1 cellular context compared by ENCODE assay signal in the genomic region with DNA sequence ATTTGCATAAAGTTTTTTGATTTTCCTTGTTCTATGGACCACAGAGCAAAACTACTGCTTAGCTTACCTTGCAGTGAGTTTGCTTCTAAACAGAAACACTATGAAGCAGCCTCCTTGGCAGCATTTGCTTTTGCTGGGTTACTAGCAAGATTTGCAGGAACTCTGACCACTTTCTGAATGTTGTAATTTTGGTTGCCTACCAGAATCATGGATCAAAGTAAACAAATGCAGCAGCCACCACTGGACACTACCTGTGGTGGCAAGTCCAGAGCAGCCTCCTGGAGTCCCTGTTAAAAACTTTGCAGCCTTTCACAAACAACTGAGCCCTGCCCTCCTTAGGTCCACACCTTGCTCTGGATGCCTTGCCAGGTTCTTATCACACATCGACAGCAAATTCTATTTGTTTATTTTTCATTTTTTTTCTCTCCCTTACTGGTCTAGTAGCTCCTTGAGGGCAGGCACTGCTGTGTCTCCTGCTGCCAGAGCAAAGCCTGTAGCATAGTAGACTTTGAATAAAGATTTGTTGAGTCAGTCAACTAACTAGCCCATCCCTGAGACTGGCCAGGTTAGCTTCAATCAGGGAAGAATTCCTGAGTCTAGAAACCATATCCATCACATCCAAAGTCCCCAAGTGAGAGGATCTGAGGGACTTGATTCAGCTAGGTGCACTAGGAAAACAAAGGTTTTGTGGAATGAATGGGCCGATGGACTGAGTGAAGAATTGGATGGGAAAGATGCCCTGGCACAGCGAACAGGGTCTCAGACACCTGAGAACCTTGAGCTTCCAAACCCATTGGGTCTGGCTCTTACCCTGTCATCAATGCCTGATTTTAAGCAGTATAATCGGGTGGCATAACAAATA.
A peak's percentile ranks its signal among the peaks of the same experiment; 100 is the strongest.
TF ChIP-seq lines count a peak whose summit lies in the region.

No MANE protein-coding gene starts in this region.

TF ChIP-seq in HepG2, 621 proteins besides CTCF, POLR2A, EP300 and RAD21 (continued from another document):
- TF ChIP-seq, protein P1, sequence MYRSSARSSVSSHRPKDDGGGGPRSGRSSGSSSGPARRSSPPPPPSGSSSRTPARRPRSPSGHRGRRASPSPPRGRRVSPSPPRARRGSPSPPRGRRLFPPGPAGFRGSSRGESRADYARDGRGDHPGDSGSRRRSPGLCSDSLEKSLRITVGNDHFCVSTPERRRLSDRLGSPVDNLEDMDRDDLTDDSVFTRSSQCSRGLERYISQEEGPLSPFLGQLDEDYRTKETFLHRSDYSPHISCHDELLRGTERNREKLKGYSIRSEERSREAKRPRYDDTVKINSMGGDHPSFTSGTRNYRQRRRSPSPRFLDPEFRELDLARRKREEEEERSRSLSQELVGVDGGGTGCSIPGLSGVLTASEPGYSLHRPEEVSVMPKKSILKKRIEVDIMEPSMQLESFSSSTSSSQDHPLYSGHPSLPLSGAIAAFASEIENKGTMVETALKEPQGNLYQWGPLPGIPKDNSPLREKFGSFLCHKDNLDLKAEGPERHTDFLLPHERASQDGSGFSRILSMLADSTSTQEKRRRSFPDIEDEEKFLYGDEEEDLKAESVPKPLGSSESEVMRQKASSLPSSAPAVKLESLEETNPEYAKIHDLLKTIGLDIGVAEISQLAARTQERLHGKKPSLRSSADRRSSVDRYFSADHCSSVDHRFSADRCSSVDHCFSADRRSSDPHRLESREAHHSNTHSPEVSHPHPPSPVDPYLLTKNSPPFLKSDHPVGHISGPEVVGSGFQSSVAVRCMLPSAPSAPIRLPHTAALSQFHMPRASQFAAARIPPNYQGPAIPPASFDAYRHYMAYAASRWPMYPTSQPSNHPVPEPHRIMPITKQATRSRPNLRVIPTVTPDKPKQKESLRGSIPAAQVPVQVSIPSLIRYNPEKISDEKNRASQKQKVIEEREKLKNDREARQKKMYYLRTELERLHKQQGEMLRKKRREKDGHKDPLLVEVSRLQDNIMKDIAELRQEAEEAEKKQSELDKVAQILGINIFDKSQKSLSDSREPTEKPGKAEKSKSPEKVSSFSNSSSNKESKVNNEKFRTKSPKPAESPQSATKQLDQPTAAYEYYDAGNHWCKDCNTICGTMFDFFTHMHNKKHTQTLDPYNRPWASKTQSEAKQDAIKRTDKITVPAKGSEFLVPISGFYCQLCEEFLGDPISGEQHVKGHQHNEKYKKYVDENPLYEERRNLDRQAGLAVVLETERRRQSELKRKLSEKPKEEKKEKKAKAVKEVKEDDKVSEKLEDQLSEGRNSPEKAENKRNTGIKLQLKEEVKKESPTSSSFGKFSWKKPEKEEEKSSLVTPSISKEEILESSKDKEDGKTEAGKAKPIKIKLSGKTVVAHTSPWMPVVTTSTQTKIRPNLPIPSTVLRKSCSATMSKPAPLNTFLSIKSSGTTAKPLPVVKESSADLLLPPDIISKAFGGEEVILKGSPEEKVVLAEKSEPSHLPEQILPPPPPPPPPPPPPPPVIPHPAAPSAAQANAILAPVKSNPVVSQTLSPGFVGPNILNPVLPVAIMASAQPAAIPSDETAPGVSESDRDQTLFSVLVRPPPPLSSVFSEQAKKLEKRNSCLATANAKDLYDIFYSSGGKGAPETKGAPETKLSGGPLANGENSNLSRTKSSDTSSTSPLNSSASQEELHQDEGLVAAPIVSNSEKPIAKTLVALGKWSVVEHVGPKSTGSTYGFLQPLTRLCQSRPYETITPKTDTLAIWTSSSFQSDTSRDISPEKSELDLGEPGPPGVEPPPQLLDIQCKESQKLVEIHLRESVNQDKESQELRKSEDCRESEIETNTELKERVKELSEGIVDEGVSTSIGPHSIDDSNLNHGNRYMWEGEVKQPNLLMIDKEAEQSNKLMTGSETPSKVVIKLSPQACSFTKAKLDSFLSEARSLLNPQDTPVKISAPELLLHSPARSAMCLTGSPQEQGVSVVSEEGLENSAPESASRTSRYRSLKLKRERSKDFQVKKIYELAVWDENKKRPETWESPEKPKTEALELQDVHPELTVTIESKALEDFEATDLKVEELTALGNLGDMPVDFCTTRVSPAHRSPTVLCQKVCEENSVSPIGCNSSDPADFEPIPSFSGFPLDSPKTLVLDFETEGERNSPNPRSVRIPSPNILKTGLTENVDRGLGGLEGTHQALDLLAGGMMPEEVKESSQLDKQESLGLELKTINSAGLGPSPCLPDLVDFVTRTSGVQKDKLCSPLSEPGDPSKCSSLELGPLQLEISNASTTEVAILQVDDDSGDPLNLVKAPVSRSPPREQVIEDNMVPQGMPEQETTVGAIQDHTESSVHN (CRISPR knock-in tag; IDR thresholded peaks at IDR 0.05) = 0 out of 2 replicates have a peak, but pooled peaks have one; percentile 35
- TF ChIP-seq CEBPB (IDR thresholded peaks at IDR 0.05; ENCODE audit: borderline replicate concordance, low read depth, low read length) = no peak
- no peak for TF ChIP-seq ZNF83 (CRISPR knock-in tag; IDR thresholded peaks at IDR 0.05; ENCODE audit: borderline replicate concordance)
- TF ChIP-seq, protein P2, sequence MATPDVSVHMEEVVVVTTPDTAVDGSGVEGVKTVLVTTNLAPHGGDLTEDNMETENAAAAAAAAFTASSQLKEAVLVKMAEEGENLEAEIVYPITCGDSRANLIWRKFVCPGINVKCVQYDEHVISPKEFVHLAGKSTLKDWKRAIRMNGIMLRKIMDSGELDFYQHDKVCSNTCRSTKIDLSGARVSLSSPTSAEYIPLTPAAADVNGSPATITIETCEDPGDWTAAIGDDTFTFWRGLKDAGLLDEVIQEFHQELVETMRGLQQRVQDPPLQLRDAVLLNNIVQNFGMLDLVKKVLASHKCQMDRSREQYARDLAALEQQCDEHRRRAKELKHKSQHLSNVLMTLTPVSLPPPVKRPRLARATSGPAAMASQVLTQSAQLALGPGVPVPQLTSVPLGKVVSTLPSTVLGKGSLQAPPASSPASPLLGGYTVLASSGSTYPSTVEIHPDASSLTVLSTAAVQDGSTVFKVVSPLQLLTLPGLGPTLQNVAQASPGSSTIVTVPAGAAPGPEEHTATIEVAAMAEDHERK (CRISPR knock-in tag; IDR thresholded peaks at IDR 0.05; ENCODE audit: low read depth) = no peak
- TF ChIP-seq YEATS4 (CRISPR knock-in tag; IDR thresholded peaks at IDR 0.05; ENCODE audit: borderline replicate concordance) = no peak
- no peak for TF ChIP-seq MEIS1 (CRISPR knock-in tag; IDR thresholded peaks at IDR 0.05; ENCODE audit: borderline replicate concordance)
- TF ChIP-seq PLRG1 (conservative IDR thresholded peaks at IDR 0.05) = no peak
- no peak for TF ChIP-seq MIER3 (CRISPR knock-in tag; IDR thresholded peaks at IDR 0.05; ENCODE audit: borderline replicate concordance)
- TF ChIP-seq GATA4 (IDR thresholded peaks at IDR 0.05; ENCODE audit: borderline replicate concordance, low read depth) = no peak
- TF ChIP-seq, protein P3, sequence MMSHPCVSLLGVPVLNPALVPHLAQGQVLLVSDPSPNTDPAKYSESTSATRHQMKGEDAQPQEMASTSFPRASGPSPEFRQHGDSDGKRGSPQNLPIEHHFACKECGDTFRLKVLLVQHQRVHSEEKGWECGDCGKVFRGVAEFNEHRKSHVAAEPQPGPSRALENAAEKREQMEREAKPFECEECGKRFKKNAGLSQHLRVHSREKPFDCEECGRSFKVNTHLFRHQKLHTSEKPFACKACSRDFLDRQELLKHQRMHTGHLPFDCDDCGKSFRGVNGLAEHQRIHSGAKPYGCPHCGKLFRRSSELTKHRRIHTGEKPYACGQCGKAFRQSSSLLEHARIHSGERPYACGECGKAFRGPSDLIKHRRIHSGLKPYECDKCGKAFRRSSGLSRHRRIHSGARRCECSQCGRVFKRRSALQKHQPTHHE (CRISPR knock-in tag; IDR thresholded peaks at IDR 0.05; ENCODE audit: borderline replicate concordance) = no peak
- no peak for TF ChIP-seq NFYB (CRISPR knock-in tag; IDR thresholded peaks at IDR 0.05)
- TF ChIP-seq GZF1 (CRISPR knock-in tag; IDR thresholded peaks at IDR 0.05) = no peak
- TF ChIP-seq ZSCAN22 (CRISPR knock-in tag; IDR thresholded peaks at IDR 0.05) = no peak
- no peak for TF ChIP-seq SP140L (CRISPR knock-in tag; IDR thresholded peaks at IDR 0.05; ENCODE audit: borderline replicate concordance)
- 0 out of 2 replicates have a peak, but pooled peaks have one; percentile 16 for TF ChIP-seq SAP130 (CRISPR knock-in tag; IDR thresholded peaks at IDR 0.05; ENCODE audit: low read depth)
- no peak for TF ChIP-seq ETV6 (CRISPR knock-in tag; conservative IDR thresholded peaks at IDR 0.05)
- TF ChIP-seq ZEB1 (IDR thresholded peaks at IDR 0.05; ENCODE audit: insufficient replicate concordance, low read depth) = no peak
- no peak for TF ChIP-seq KLF16 (CRISPR knock-in tag; IDR thresholded peaks at IDR 0.05)
- TF ChIP-seq U2AF1 (optimal IDR thresholded peaks at IDR 0.05; ENCODE audit: low read depth, low read length) = no peak
- TF ChIP-seq GFI1 (CRISPR knock-in tag; IDR thresholded peaks at IDR 0.05; ENCODE audit: borderline replicate concordance) = no peak
- TF ChIP-seq, protein P4, sequence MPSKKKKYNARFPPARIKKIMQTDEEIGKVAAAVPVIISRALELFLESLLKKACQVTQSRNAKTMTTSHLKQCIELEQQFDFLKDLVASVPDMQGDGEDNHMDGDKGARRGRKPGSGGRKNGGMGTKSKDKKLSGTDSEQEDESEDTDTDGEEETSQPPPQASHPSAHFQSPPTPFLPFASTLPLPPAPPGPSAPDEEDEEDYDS (CRISPR knock-in tag; IDR thresholded peaks at IDR 0.05) = no peak
- TF ChIP-seq YY1 (IDR thresholded peaks at IDR 0.05; ENCODE audit: insufficient read depth, insufficient replicate concordance, low read depth, low read length) = no peak
- peak; percentile 80; the same call in 1 of the 2 replicates for TF ChIP-seq ZNF614 (CRISPR knock-in tag; IDR thresholded peaks at IDR 0.05; ENCODE audit: borderline replicate concordance)
- TF ChIP-seq, protein P5, sequence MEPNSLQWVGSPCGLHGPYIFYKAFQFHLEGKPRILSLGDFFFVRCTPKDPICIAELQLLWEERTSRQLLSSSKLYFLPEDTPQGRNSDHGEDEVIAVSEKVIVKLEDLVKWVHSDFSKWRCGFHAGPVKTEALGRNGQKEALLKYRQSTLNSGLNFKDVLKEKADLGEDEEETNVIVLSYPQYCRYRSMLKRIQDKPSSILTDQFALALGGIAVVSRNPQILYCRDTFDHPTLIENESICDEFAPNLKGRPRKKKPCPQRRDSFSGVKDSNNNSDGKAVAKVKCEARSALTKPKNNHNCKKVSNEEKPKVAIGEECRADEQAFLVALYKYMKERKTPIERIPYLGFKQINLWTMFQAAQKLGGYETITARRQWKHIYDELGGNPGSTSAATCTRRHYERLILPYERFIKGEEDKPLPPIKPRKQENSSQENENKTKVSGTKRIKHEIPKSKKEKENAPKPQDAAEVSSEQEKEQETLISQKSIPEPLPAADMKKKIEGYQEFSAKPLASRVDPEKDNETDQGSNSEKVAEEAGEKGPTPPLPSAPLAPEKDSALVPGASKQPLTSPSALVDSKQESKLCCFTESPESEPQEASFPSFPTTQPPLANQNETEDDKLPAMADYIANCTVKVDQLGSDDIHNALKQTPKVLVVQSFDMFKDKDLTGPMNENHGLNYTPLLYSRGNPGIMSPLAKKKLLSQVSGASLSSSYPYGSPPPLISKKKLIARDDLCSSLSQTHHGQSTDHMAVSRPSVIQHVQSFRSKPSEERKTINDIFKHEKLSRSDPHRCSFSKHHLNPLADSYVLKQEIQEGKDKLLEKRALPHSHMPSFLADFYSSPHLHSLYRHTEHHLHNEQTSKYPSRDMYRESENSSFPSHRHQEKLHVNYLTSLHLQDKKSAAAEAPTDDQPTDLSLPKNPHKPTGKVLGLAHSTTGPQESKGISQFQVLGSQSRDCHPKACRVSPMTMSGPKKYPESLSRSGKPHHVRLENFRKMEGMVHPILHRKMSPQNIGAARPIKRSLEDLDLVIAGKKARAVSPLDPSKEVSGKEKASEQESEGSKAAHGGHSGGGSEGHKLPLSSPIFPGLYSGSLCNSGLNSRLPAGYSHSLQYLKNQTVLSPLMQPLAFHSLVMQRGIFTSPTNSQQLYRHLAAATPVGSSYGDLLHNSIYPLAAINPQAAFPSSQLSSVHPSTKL (CRISPR knock-in tag; IDR thresholded peaks at IDR 0.05) = 0 out of 2 replicates have a peak, but pooled peaks have one; percentile 27
- TF ChIP-seq, protein P6, sequence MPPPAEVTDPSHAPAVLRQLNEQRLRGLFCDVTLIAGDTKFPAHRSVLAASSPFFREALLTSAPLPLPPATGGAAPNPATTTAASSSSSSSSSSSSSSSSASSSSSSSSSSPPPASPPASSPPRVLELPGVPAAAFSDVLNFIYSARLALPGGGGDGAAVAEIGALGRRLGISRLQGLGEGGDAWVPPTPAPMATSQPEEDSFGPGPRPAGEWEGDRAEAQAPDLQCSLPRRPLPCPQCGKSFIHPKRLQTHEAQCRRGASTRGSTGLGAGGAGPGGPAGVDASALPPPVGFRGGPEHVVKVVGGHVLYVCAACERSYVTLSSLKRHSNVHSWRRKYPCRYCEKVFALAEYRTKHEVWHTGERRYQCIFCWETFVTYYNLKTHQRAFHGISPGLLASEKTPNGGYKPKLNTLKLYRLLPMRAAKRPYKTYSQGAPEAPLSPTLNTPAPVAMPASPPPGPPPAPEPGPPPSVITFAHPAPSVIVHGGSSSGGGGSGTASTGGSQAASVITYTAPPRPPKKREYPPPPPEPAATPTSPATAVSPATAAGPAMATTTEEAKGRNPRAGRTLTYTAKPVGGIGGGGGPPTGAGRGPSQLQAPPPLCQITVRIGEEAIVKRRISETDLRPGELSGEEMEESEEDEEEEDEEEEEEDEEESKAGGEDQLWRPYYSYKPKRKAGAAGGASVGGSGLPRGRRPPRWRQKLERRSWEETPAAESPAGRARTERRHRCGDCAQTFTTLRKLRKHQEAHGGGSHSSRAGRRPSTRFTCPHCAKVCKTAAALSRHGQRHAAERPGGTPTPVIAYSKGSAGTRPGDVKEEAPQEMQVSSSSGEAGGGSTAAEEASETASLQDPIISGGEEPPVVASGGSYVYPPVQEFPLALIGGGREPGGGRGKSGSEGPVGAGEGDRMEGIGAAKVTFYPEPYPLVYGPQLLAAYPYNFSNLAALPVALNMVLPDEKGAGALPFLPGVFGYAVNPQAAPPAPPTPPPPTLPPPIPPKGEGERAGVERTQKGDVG (CRISPR knock-in tag; IDR thresholded peaks at IDR 0.05; ENCODE audit: borderline replicate concordance) = no peak
- TF ChIP-seq ZNF781 (CRISPR knock-in tag; IDR thresholded peaks at IDR 0.05; ENCODE audit: borderline replicate concordance, not compliant biosample characterization) = peak; percentile 50
- TF ChIP-seq NFIC (IDR thresholded peaks at IDR 0.05; ENCODE audit: low read length) = no peak
- no peak for TF ChIP-seq ZNF891 (CRISPR knock-in tag; IDR thresholded peaks at IDR 0.05)
- no peak for TF ChIP-seq TARDBP (CRISPR knock-in tag; IDR thresholded peaks at IDR 0.05)
- no peak for TF ChIP-seq GABPB1 (CRISPR knock-in tag; IDR thresholded peaks at IDR 0.05)
- TF ChIP-seq KDM3A (CRISPR knock-in tag; IDR thresholded peaks at IDR 0.05; ENCODE audit: low read depth) = no peak
- no peak for TF ChIP-seq RBM39 (IDR thresholded peaks at IDR 0.05; ENCODE audit: low read depth, low read length, poor library complexity, severe bottlenecking)
- TF ChIP-seq SMAD1 (CRISPR knock-in tag; IDR thresholded peaks at IDR 0.05; ENCODE audit: borderline replicate concordance, low read depth) = no peak
- TF ChIP-seq ZNF234 (CRISPR knock-in tag; conservative IDR thresholded peaks at IDR 0.05) = no peak
- peak; percentile 59; the same call in 1 of the 2 replicates for TF ChIP-seq PHF21A (CRISPR knock-in tag; IDR thresholded peaks at IDR 0.05)
- no peak for TF ChIP-seq CBFB (CRISPR knock-in tag; IDR thresholded peaks at IDR 0.05)
- no peak for TF ChIP-seq ZNF629 (CRISPR knock-in tag; conservative IDR thresholded peaks at IDR 0.05)
